ENCODE assay signal across 31 cellular contexts in the genomic region with DNA sequence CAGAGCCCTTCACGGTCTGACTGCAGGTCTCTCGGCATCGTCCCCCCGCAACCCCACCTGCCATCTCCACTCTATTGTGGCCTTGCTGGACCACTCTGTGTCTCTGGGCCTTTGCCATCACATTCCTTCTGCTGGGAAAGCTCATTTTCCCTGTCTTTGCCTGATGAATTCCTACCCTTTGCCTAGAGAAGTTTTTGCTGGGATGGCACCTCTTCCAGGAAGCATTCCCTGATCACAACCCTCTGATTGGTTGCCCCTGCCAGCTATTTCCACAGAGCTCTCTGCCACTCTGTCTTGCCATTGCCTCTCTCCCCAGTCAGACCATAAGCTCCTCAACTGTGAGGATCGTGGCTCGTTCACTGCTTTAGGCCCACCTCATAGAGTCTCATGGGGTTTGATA. TPM values are rescaled to one million over a fixed set of nuclear protein-coding genes. Genes with fewer than 3 reads are reported as not detected.
"Had no signal": no experiment of that assay in that cellular context is flagged by ENCODE, and none has a peak within 500 bp of the region (broad histone marks: within the 10 kb centered on the region; RNA-seq: fewer than 3 reads in every experiment).

No MANE protein-coding gene starts in this region.

- H3K4me1 Mint-ChIP-seq: naive thymus-derived CD4-positive, alpha-beta T cell; nephron; stimulated activated memory B cell treated with anti-CD40 and anti-IgM and Interleukin-4, amounts not matched to agents 10 μg/mL and 1 μg/mL and 100 μg/mL, for 72 hours had no signal

- H3K27me3 ChIP-seq: colonic mucosa, esophagus squamous epithelium, heart right ventricle, left lung, ovary, suprapubic skin, transverse colon, upper lobe of right lung, uterus had no signal

- H3K4me3 Mint-ChIP-seq: dendritic cell treated with granulocyte-macrophage colony-stimulating factor and Interleukin-4, amounts not matched to agents 40 ng/mL and 50 ng/mL, for 4 days; endodermal cell; naive thymus-derived CD4-positive, alpha-beta T cell; nephron; stimulated activated memory B cell treated with anti-CD40 and anti-IgM and Interleukin-4, amounts not matched to agents 10 μg/mL and 1 μg/mL and 100 μg/mL, for 72 hours; stimulated activated naive CD8-positive, alpha-beta T cell treated with anti-CD3 and anti-CD28 coated beads, Interleukin-15, Interleukin-2, amounts not matched to agents 100 ng/mL and 50 ng/mL, for 24 hours had no signal

- H3K4me3 ChIP-seq: colonic mucosa, esophagus squamous epithelium, heart right ventricle, left lung, ovary, psoas muscle, skin epidermis, spleen, suprapubic skin, transverse colon, upper lobe of right lung, uterus had no signal

- H3K36me3 ChIP-seq: colonic mucosa, esophagus squamous epithelium, heart right ventricle, left lung, ovary, spleen, suprapubic skin, transverse colon, upper lobe of right lung, uterus had no signal

- DNase-seq: colonic mucosa; effector CD8-positive, alpha-beta T cell; endodermal cell; esophagus squamous epithelium; foreskin melanocyte; glutamatergic neuron; heart right ventricle; hippocampal formation; left cardiac atrium; left lung; mesenchymal stem cell; midbrain; naive thymus-derived CD4-positive, alpha-beta T cell; nucleus accumbens; ovary; posterior cingulate gyrus; psoas muscle; spleen; stimulated activated CD4-positive, alpha-beta T cell treated with anti-CD3 and anti-CD28 coated beads, Interleukin-4, amount 100 ng/mL, for 4 hours; transverse colon; upper lobe of right lung; uterus had no signal

- H3K4me1 ChIP-seq: colonic mucosa, esophagus squamous epithelium, heart right ventricle, left lung, psoas muscle, spleen, suprapubic skin, transverse colon, upper lobe of right lung, uterus had no signal

- H3K27ac Mint-ChIP-seq: dendritic cell treated with granulocyte-macrophage colony-stimulating factor and Interleukin-4, amounts not matched to agents 40 ng/mL and 50 ng/mL, for 4 days; endodermal cell; naive thymus-derived CD4-positive, alpha-beta T cell; nephron; stimulated activated memory B cell treated with anti-CD40 and anti-IgM and Interleukin-4, amounts not matched to agents 10 μg/mL and 1 μg/mL and 100 μg/mL, for 72 hours; stimulated activated naive CD8-positive, alpha-beta T cell treated with anti-CD3 and anti-CD28 coated beads, Interleukin-15, Interleukin-2, amounts not matched to agents 100 ng/mL and 50 ng/mL, for 24 hours had no signal

- FAIRE-seq: islet of Langerhans had no signal

- H3K9me3 ChIP-seq: colonic mucosa, esophagus squamous epithelium, heart right ventricle, left lung, ovary, psoas muscle, spleen, suprapubic skin, transverse colon, upper lobe of right lung, uterus had no signal

- H3K27ac ChIP-seq: colonic mucosa, epithelial cell of prostate, esophagus squamous epithelium, heart right ventricle, left lung, ovary, psoas muscle, skin epidermis, spleen, suprapubic skin, transverse colon, upper lobe of right lung, uterus had no signal

- ATAC-seq: heart right ventricle; left cardiac atrium; left lung; naive thymus-derived CD4-positive, alpha-beta T cell; psoas muscle; right cardiac atrium; stimulated activated memory B cell treated with anti-CD40 and anti-IgM and Interleukin-4, amounts not matched to agents 10 μg/mL and 1 μg/mL and 100 μg/mL, for 72 hours; upper lobe of right lung had no signal

- H3K36me3 Mint-ChIP-seq: naive thymus-derived CD4-positive, alpha-beta T cell; stimulated activated memory B cell treated with anti-CD40 and anti-IgM and Interleukin-4, amounts not matched to agents 10 μg/mL and 1 μg/mL and 100 μg/mL, for 72 hours had no signal

- H3K9me3 Mint-ChIP-seq: dendritic cell treated with granulocyte-macrophage colony-stimulating factor and Interleukin-4, amounts not matched to agents 40 ng/mL and 50 ng/mL, for 4 days; endodermal cell; naive thymus-derived CD4-positive, alpha-beta T cell; nephron; stimulated activated memory B cell treated with anti-CD40 and anti-IgM and Interleukin-4, amounts not matched to agents 10 μg/mL and 1 μg/mL and 100 μg/mL, for 72 hours; stimulated activated naive CD8-positive, alpha-beta T cell treated with anti-CD3 and anti-CD28 coated beads, Interleukin-15, Interleukin-2, amounts not matched to agents 100 ng/mL and 50 ng/mL, for 24 hours had no signal

RNA-seq across cellular contexts. Expression of gene GPR37L1, which starts 28.9 kb away (rescaled TPM):
- total RNA-seq: naive thymus-derived CD4-positive, alpha-beta T cell; psoas muscle; spleen; suprapubic skin had no signal
